In genomic region chr1:212638419-212639151, GRCh38 we compare ENCODE assay signal across 12 cellular contexts. TPM values are rescaled to one million over a fixed set of nuclear protein-coding genes. Genes with fewer than 3 reads are reported as not detected.
DNase-seq lines count a peak whose midpoint lies in the region; ATAC-seq and TF ChIP-seq lines count a peak whose summit lies in the region.
"Had no signal": no experiment of that assay in that cellular context is flagged by ENCODE, and none has a peak within 500 bp of the region (broad histone marks: within the 10 kb centered on the region; RNA-seq: fewer than 3 reads in every experiment).

No MANE protein-coding gene starts in this region.

- POLR2A ChIA-PET in activated CD4-positive, alpha-beta memory T cell treated with anti-CD3 and anti-CD28 coated beads for 36 hours (lab: Charles Lee): no interaction called here

- peak; percentile 17 for ATAC-seq in left lobe of liver
- ATAC-seq: T-helper 17 cell had no signal

- WGBS in thymus: 51% methylated on average over 4 of the region's 4 CpGs

- no peak overlapping the region for H3K4me3 ChIP-seq in thymus (ENCODE audit: low read length)
- H3K4me3 ChIP-seq in SJCRH30: no peak overlapping the region
- H3K4me3 ChIP-seq: tibial artery had no signal

- no peak for TF ChIP-seq CTCF in chondrocyte (IDR thresholded peaks at IDR 0.05)

- H3K27me3 Mint-ChIP-seq in chondrocyte (ENCODE audit: low read depth): peaks cover 3% of the 10 kb centered on the region
- H3K27me3 Mint-ChIP-seq in activated CD4-positive, alpha-beta memory T cell treated with anti-CD3 and anti-CD28 coated beads for 36 hours: peaks cover 6% of the 10 kb centered on the region

- peaks cover 6% of the 10 kb centered on the region for H3K36me3 Mint-ChIP-seq in chondrocyte (ENCODE audit: low read depth)
- peaks cover 3% of the 10 kb centered on the region for H3K36me3 Mint-ChIP-seq in activated CD4-positive, alpha-beta memory T cell treated with anti-CD3 and anti-CD28 coated beads for 36 hours

- H3K4me3 Mint-ChIP-seq in chondrocyte (ENCODE audit: unreplicated experiment): peak overlapping the region; percentile 60
- H3K4me3 Mint-ChIP-seq in activated CD4-positive, alpha-beta memory T cell treated with anti-CD3 and anti-CD28 coated beads for 36 hours: no peak overlapping the region
- H3K4me3 Mint-ChIP-seq: T-helper 17 cell had no signal

- CTCF ChIA-PET in activated CD4-positive, alpha-beta memory T cell treated with anti-CD3 and anti-CD28 coated beads for 36 hours (lab: Charles Lee): interaction anchor here (1.1 to 2.7 kb wide), 2 partner anchors 26 to 180 kb away, joined by 3 to 8 read pairs; no protein-coding TSS in a partner anchor

- H3K27me3 ChIP-seq in thymus (ENCODE audit: control insufficient read depth, insufficient read depth) (no peaks in the 10 kb centered on the region), SJCRH30 (no peaks in the 10 kb centered on the region)
- H3K27me3 ChIP-seq: tibial artery had no signal

- H3K4me1 ChIP-seq in thymus (ENCODE audit: control insufficient read depth, insufficient read depth, low read length): peaks cover 33% of the 10 kb centered on the region
- H3K4me1 ChIP-seq in SJCRH30: peaks cover 22% of the 10 kb centered on the region

- intact Hi-C loops in activated CD4-positive, alpha-beta memory T cell treated with anti-CD3 and anti-CD28 coated beads for 36 hours (cut with micrococcal nuclease): no loop called here

- peak overlapping the region; percentile 22 for H3K27ac ChIP-seq in thymus (ENCODE audit: low read depth)
- no peak overlapping the region for H3K27ac ChIP-seq in SJCRH30

- peak overlapping the region; percentile 86 for H3K27ac Mint-ChIP-seq in chondrocyte (ENCODE audit: unreplicated experiment)
- no peak overlapping the region for H3K27ac Mint-ChIP-seq in activated CD4-positive, alpha-beta memory T cell treated with anti-CD3 and anti-CD28 coated beads for 36 hours
- H3K27ac Mint-ChIP-seq: T-helper 17 cell had no signal

- peaks cover 45% of the 10 kb centered on the region for H3K4me1 Mint-ChIP-seq in chondrocyte (ENCODE audit: low read depth)
- H3K4me1 Mint-ChIP-seq in activated CD4-positive, alpha-beta memory T cell treated with anti-CD3 and anti-CD28 coated beads for 36 hours (ENCODE audit: low read depth): peaks cover 33% of the 10 kb centered on the region

- no peaks in the 10 kb centered on the region for H3K9me3 ChIP-seq in thymus (ENCODE audit: control insufficient read depth)
- peaks cover 5% of the 10 kb centered on the region for H3K9me3 ChIP-seq in SJCRH30 (replicated peaks)

- DNase-seq in NCI-H524 (lab: John Stamatoyannopoulos, UW): peak; percentile 11 to 68
- no peak for DNase-seq in NCI-H524 treated with DMSO at 0.1 percent for 48 hours (lab: John Stamatoyannopoulos, UW)
- DNase-seq in chondrocyte (ENCODE audit: low spot score): no peak
- no peak for DNase-seq in left lobe of liver (ENCODE audit: low spot score)
- DNase-seq in activated CD4-positive, alpha-beta memory T cell treated with anti-CD3 and anti-CD28 coated beads for 36 hours: no peak
- no peak for DNase-seq in NCI-H2107 (lab: John Stamatoyannopoulos, UW)
- no peak for DNase-seq in SJCRH30
- DNase-seq: activated CD8-positive, alpha-beta memory T cell treated with anti-CD3 and anti-CD28 coated beads for 24 hours; amniotic stem cell; T-helper 17 cell; tibial artery had no signal

- peaks cover 3% of the 10 kb centered on the region for H3K9me3 Mint-ChIP-seq in chondrocyte (ENCODE audit: low read depth)
- peaks cover 13% of the 10 kb centered on the region for H3K9me3 Mint-ChIP-seq in activated CD4-positive, alpha-beta memory T cell treated with anti-CD3 and anti-CD28 coated beads for 36 hours

- no peaks in the 10 kb centered on the region for H3K36me3 ChIP-seq in thymus (ENCODE audit: control insufficient read depth, insufficient read depth)
- H3K36me3 ChIP-seq in SJCRH30: no peaks in the 10 kb centered on the region
- H3K36me3 ChIP-seq: tibial artery had no signal

RNA-seq across cellular contexts. Expression of gene ATF3, which starts 30.0 kb away (rescaled TPM):
- total RNA-seq in chondrocyte (3.5 to 54.5 TPM (median 50.2 TPM) in 3 replicates), left lobe of liver (2.6 TPM)
- polyA plus RNA-seq in thymus: 34.6 TPM
- total RNA-seq in activated CD4-positive, alpha-beta memory T cell treated with anti-CD3 and anti-CD28 coated beads for 36 hours: 10 to 100 TPM; 49.7 to 51.5 TPM
- total RNA-seq in SJCRH30 (2014; rRNA removed; shearing (Covaris generic)): 30.6 and 33.8 TPM in 2 replicates

Comparison
In these comparisons a context has a peak if more than half of its experiments do, and no peak if none do; other contexts are left out.
1. DNase-seq: peak in NCI-H524 (2 of 2); none in NCI-H524 treated with DMSO at 0.1 percent for 48 hours (single experiment), chondrocyte (single experiment), left lobe of liver (single experiment), activated CD4-positive, alpha-beta memory T cell treated with anti-CD3 and anti-CD28 coated beads for 36 hours (single experiment), NCI-H2107 (single experiment) and SJCRH30 (0 of 2).